In genomic region chr9:128634651-128635262, GRCh38 we compare ENCODE assay signal across 9 cellular contexts. TPM values are rescaled to one million over a fixed set of nuclear protein-coding genes. Genes with fewer than 3 reads are reported as not detected.
DNase-seq lines count a peak whose midpoint lies in the region; ATAC-seq and TF ChIP-seq lines count a peak whose summit lies in the region.
"Had no signal": no experiment of that assay in that cellular context is flagged by ENCODE, and none has a peak within 500 bp of the region (broad histone marks: within the 10 kb centered on the region; RNA-seq: fewer than 3 reads in every experiment).

No MANE protein-coding gene starts in this region.

- H3K27me3 Mint-ChIP-seq in IgD-negative memory B cell (no peaks in the 10 kb centered on the region), memory B cell (no peaks in the 10 kb centered on the region)

- H3K36me3 ChIP-seq in suprapubic skin: peaks cover 58% of the 10 kb centered on the region

- peaks cover 32% of the 10 kb centered on the region for H3K4me1 ChIP-seq in suprapubic skin

- TF ChIP-seq CTCF in coronary artery (IDR thresholded peaks at IDR 0.05): no peak
- no peak for TF ChIP-seq CTCF in suprapubic skin (IDR thresholded peaks at IDR 0.05)

- no peaks in the 10 kb centered on the region for H3K27me3 ChIP-seq in suprapubic skin

- TF ChIP-seq POLR2A in suprapubic skin (IDR thresholded peaks at IDR 0.05): no peak

- H3K36me3 Mint-ChIP-seq in IgD-negative memory B cell (peaks cover 4% of the 10 kb centered on the region), memory B cell (peaks cover 20% of the 10 kb centered on the region)

- H3K27ac Mint-ChIP-seq in IgD-negative memory B cell (peak overlapping the region in 2 of 3 donors; percentile 51 to 78), memory B cell (peak overlapping the region; percentile 45)
- H3K27ac Mint-ChIP-seq: CD8-positive, alpha-beta T cell had no signal

- ATAC-seq in memory B cell (ENCODE audit: low read depth): no peak
- ATAC-seq in HG02870 (IDR thresholded peaks at IDR 0.05; ENCODE audit: unreplicated experiment): no peak
- ATAC-seq: CD8-positive, alpha-beta T cell had no signal

- H3K9me3 Mint-ChIP-seq in IgD-negative memory B cell: no peaks in the 10 kb centered on the region
- no peaks in the 10 kb centered on the region for H3K9me3 Mint-ChIP-seq in memory B cell
- H3K9me3 Mint-ChIP-seq: CD8-positive, alpha-beta T cell had no signal

- TF ChIP-seq EP300 in suprapubic skin (IDR thresholded peaks at IDR 0.05): no peak

- no peaks in the 10 kb centered on the region for H3K9me3 ChIP-seq in suprapubic skin

- peaks cover 0 to 1% (median 0%) of the 10 kb centered on the region in 3 donors for H3K4me1 Mint-ChIP-seq in IgD-negative memory B cell
- H3K4me1 Mint-ChIP-seq in memory B cell: no peaks in the 10 kb centered on the region

- no peak overlapping the region for H3K4me3 ChIP-seq in coronary artery
- peak overlapping the region; percentile 33 for H3K4me3 ChIP-seq in suprapubic skin

- no peak overlapping the region for H3K4me3 Mint-ChIP-seq in IgD-negative memory B cell
- H3K4me3 Mint-ChIP-seq in memory B cell: no peak overlapping the region
- H3K4me3 Mint-ChIP-seq: CD8-positive, alpha-beta T cell had no signal

- WGBS in suprapubic skin: 54% methylated on average over 7 of the region's 26 CpGs

- no peak for DNase-seq in coronary artery (ENCODE audit: low spot score)
- no peak for DNase-seq in memory B cell (ENCODE audit: low spot score in 2 of 2)
- DNase-seq in suprapubic skin (ENCODE audit: low spot score in 2 of 2): no peak
- no peak for DNase-seq in NCI-H748 treated with DMSO at 0.1 percent for 48 hours (lab: John Stamatoyannopoulos, UW)
- DNase-seq in UCSD-AML1 (lab: John Stamatoyannopoulos, UW; ENCODE audit: unreplicated experiment): no peak
- no peak for DNase-seq in HPDE6-E6E7 (ENCODE audit: extremely low spot score)
- DNase-seq: CD8-positive, alpha-beta T cell had no signal

- peak overlapping the region; percentile 76 to 99 for H3K27ac ChIP-seq in coronary artery
- H3K27ac ChIP-seq in suprapubic skin: peak overlapping the region; percentile 96

RNA-seq across cellular contexts. Expression of gene DYNC2I2, which starts 21.9 kb away (rescaled TPM):
- polyA plus RNA-seq in IgD-negative memory B cell: 57.3 TPM
- 10 to 100 TPM; 43.5 to 52.4 (median 45.8) TPM for total RNA-seq in suprapubic skin

RNA-seq across cellular contexts. Expression of gene SET, which starts 54.3 kb away (rescaled TPM):
- polyA plus RNA-seq in IgD-negative memory B cell: 257 TPM
- total RNA-seq in suprapubic skin: 100 to 1,000 TPM; 101 to 166 (median 161) TPM
